ENCODE assay signal across 1 cellular context in the genomic region with DNA sequence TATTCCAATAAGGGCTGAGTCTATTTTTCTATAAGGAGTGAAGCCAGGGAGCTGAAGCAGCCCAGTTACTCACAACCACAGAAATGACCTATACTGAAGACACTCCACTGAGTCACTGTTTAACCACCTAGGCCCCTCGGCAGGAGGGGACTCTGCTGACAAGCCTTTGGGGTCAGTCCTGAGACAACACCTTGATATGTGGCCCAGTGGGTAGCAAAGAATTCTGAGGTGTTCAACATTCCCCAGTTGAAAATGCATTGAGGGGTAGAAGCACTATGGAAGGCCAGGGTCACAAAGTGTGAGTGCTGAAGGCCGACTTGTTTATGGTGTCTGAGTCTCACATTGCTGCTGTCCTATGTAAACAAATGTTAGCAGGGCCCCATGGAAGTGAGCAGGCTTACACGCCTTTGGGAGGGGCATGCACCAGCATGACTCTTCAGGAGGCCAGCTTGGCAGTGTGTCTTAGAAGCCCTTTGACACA.
TF ChIP-seq lines count a peak whose summit lies in the region.

No MANE protein-coding gene starts in this region.

TF ChIP-seq in H1, 55 proteins besides CTCF, POLR2A, EP300 and RAD21 (continued from another document):
- TF ChIP-seq SAP30 (IDR thresholded peaks at IDR 0.05; ENCODE audit: insufficient read depth, insufficient replicate concordance, low read length) (no peak), TEAD4 (IDR thresholded peaks at IDR 0.05; ENCODE audit: low read depth, low read length) (no peak), ATF3 (IDR thresholded peaks at IDR 0.05; ENCODE audit: insufficient read depth, low read depth, low read length) (no peak), MAX (IDR thresholded peaks at IDR 0.05) (no peak), RNF2 (IDR thresholded peaks at IDR 0.05; ENCODE audit: borderline replicate concordance, low read depth, low read length, missing control alignments, poor library complexity, severe bottlenecking) (no peak), CREB1 (IDR thresholded peaks at IDR 0.05) (no peak), SP4 (IDR thresholded peaks at IDR 0.05; ENCODE audit: low read length) (no peak), MAFK (IDR thresholded peaks at IDR 0.05; ENCODE audit: low read depth, low read length) (no peak), CTBP2 (IDR thresholded peaks at IDR 0.05; ENCODE audit: borderline replicate concordance, insufficient read depth, insufficient read length, low read length) (no peak)
- TF ChIP-seq, protein P1, sequence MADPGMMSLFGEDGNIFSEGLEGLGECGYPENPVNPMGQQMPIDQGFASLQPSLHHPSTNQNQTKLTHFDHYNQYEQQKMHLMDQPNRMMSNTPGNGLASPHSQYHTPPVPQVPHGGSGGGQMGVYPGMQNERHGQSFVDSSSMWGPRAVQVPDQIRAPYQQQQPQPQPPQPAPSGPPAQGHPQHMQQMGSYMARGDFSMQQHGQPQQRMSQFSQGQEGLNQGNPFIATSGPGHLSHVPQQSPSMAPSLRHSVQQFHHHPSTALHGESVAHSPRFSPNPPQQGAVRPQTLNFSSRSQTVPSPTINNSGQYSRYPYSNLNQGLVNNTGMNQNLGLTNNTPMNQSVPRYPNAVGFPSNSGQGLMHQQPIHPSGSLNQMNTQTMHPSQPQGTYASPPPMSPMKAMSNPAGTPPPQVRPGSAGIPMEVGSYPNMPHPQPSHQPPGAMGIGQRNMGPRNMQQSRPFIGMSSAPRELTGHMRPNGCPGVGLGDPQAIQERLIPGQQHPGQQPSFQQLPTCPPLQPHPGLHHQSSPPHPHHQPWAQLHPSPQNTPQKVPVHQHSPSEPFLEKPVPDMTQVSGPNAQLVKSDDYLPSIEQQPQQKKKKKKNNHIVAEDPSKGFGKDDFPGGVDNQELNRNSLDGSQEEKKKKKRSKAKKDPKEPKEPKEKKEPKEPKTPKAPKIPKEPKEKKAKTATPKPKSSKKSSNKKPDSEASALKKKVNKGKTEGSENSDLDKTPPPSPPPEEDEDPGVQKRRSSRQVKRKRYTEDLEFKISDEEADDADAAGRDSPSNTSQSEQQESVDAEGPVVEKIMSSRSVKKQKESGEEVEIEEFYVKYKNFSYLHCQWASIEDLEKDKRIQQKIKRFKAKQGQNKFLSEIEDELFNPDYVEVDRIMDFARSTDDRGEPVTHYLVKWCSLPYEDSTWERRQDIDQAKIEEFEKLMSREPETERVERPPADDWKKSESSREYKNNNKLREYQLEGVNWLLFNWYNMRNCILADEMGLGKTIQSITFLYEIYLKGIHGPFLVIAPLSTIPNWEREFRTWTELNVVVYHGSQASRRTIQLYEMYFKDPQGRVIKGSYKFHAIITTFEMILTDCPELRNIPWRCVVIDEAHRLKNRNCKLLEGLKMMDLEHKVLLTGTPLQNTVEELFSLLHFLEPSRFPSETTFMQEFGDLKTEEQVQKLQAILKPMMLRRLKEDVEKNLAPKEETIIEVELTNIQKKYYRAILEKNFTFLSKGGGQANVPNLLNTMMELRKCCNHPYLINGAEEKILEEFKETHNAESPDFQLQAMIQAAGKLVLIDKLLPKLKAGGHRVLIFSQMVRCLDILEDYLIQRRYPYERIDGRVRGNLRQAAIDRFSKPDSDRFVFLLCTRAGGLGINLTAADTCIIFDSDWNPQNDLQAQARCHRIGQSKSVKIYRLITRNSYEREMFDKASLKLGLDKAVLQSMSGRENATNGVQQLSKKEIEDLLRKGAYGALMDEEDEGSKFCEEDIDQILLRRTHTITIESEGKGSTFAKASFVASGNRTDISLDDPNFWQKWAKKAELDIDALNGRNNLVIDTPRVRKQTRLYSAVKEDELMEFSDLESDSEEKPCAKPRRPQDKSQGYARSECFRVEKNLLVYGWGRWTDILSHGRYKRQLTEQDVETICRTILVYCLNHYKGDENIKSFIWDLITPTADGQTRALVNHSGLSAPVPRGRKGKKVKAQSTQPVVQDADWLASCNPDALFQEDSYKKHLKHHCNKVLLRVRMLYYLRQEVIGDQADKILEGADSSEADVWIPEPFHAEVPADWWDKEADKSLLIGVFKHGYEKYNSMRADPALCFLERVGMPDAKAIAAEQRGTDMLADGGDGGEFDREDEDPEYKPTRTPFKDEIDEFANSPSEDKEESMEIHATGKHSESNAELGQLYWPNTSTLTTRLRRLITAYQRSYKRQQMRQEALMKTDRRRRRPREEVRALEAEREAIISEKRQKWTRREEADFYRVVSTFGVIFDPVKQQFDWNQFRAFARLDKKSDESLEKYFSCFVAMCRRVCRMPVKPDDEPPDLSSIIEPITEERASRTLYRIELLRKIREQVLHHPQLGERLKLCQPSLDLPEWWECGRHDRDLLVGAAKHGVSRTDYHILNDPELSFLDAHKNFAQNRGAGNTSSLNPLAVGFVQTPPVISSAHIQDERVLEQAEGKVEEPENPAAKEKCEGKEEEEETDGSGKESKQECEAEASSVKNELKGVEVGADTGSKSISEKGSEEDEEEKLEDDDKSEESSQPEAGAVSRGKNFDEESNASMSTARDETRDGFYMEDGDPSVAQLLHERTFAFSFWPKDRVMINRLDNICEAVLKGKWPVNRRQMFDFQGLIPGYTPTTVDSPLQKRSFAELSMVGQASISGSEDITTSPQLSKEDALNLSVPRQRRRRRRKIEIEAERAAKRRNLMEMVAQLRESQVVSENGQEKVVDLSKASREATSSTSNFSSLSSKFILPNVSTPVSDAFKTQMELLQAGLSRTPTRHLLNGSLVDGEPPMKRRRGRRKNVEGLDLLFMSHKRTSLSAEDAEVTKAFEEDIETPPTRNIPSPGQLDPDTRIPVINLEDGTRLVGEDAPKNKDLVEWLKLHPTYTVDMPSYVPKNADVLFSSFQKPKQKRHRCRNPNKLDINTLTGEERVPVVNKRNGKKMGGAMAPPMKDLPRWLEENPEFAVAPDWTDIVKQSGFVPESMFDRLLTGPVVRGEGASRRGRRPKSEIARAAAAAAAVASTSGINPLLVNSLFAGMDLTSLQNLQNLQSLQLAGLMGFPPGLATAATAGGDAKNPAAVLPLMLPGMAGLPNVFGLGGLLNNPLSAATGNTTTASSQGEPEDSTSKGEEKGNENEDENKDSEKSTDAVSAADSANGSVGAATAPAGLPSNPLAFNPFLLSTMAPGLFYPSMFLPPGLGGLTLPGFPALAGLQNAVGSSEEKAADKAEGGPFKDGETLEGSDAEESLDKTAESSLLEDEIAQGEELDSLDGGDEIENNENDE (IDR thresholded peaks at IDR 0.05; ENCODE audit: insufficient replicate concordance, low read length): no peak
TF ChIP-seq in H1: peak in this region for 0.
